Comparison of ENCODE assay signal across 21 cellular contexts in the genomic region with DNA sequence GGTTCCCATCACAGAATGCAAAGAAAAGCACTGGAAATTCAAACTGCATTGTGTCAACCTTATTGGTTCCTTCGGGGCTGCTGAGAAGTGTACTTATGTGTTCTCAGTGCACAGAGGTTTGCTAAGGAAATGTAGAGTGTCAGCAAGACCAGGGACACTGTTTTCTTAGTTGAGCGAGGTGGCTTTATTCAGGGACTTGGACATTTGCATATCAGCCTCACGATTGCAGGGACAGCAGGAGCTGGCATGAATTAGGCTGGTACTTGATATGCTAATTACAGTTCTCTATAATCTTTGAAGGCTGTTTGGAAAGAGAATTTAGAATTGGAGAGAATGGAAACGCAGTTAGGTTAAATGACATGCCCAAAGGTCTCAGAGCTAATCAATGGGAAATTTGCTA.
"Had no signal": no experiment of that assay in that cellular context is flagged by ENCODE, and none has a peak within 500 bp of the region (broad histone marks: within the 10 kb centered on the region; RNA-seq: fewer than 3 reads in every experiment).

No MANE protein-coding gene starts in this region.

- H3K36me3 Mint-ChIP-seq: activated naive CD8-positive, alpha-beta T cell treated with anti-CD3 and anti-CD28 coated beads for 36 hours; memory B cell; natural killer cell treated with Interleukin-12 subunit alpha and Interleukin-12 subunit beta and Interleukin-15 and Interleukin-18, amount 100 ng/mL, for 72 hours; stimulated activated memory B cell treated with anti-CD40 and anti-IgM and Interleukin-4, amounts not matched to agents 10 μg/mL and 1 μg/mL and 100 μg/mL, for 72 hours had no signal

- H3K4me1 ChIP-seq: left lung, right atrium auricular region had no signal

- H3K27me3 Mint-ChIP-seq: activated naive CD8-positive, alpha-beta T cell treated with anti-CD3 and anti-CD28 coated beads for 36 hours; stimulated activated memory B cell treated with anti-CD40 and anti-IgM and Interleukin-4, amounts not matched to agents 10 μg/mL and 1 μg/mL and 100 μg/mL, for 72 hours had no signal

- H2AFZ ChIP-seq: hepatocyte had no signal

- H3K4me3 ChIP-seq: coronary artery, hepatocyte, left lung, right atrium auricular region, thyroid gland, vagina had no signal

- H3K27me3 ChIP-seq: brain microvascular endothelial cell, hepatocyte, left lung, right atrium auricular region, thyroid gland, vagina had no signal

- H3K9me3 ChIP-seq: left lung, right atrium auricular region, thyroid gland, vagina had no signal

- H3K27ac Mint-ChIP-seq: activated CD4-positive, alpha-beta T cell treated with anti-CD3 and anti-CD28 coated beads, Interleukin-2, amount 10 ng/mL, durations not matched to agents 24 days and 14 days; activated naive CD8-positive, alpha-beta T cell treated with anti-CD3 and anti-CD28 coated beads for 36 hours; activated T-cell treated with anti-CD3 and anti-CD28 coated beads, Interleukin-2, amount 50 U/mL, for 72 hours; memory B cell; natural killer cell treated with Interleukin-12 subunit alpha and Interleukin-12 subunit beta and Interleukin-15 and Interleukin-18, amount 100 ng/mL, for 72 hours; stimulated activated memory B cell treated with anti-CD40 and anti-IgM and Interleukin-4, amounts not matched to agents 10 μg/mL and 1 μg/mL and 100 μg/mL, for 72 hours had no signal

- H3K27ac ChIP-seq: brain microvascular endothelial cell, coronary artery, hepatocyte, left lung, right atrium auricular region, thyroid gland had no signal

- H3K9me3 Mint-ChIP-seq: activated CD4-positive, alpha-beta T cell treated with anti-CD3 and anti-CD28 coated beads, Interleukin-2, amount 10 ng/mL, durations not matched to agents 24 days and 14 days; activated naive CD8-positive, alpha-beta T cell treated with anti-CD3 and anti-CD28 coated beads for 36 hours; activated T-cell treated with anti-CD3 and anti-CD28 coated beads, Interleukin-2, amount 50 U/mL, for 72 hours; central memory CD8-positive, alpha-beta T cell; memory B cell; natural killer cell treated with Interleukin-12 subunit alpha and Interleukin-12 subunit beta and Interleukin-15 and Interleukin-18, amount 100 ng/mL, for 72 hours; stimulated activated memory B cell treated with anti-CD40 and anti-IgM and Interleukin-4, amounts not matched to agents 10 μg/mL and 1 μg/mL and 100 μg/mL, for 72 hours had no signal

- H3K36me3 ChIP-seq: brain microvascular endothelial cell, left lung, right atrium auricular region, thyroid gland, vagina had no signal

- FAIRE-seq: kidney, TTC549 had no signal

- H3K4me1 Mint-ChIP-seq: activated CD4-positive, alpha-beta T cell treated with anti-CD3 and anti-CD28 coated beads, Interleukin-2, amount 10 ng/mL, durations not matched to agents 24 days and 14 days; activated naive CD8-positive, alpha-beta T cell treated with anti-CD3 and anti-CD28 coated beads for 36 hours; central memory CD8-positive, alpha-beta T cell; memory B cell; stimulated activated memory B cell treated with anti-CD40 and anti-IgM and Interleukin-4, amounts not matched to agents 10 μg/mL and 1 μg/mL and 100 μg/mL, for 72 hours had no signal

- DNase-seq: activated CD4-positive, alpha-beta T cell treated with anti-CD3 and anti-CD28 coated beads, Interleukin-2, amount 10 ng/mL, durations not matched to agents 24 days and 14 days; activated CD4-positive, CD25-positive, alpha-beta regulatory T cell; activated CD8-positive, alpha-beta memory T cell treated with anti-CD3 and anti-CD28 coated beads, Interleukin-2, amount 50 U/mL, for 48 hours; activated gamma-delta T cell; activated naive CD8-positive, alpha-beta T cell treated with anti-CD3 and anti-CD28 coated beads for 36 hours; activated T-cell treated with anti-CD3 and anti-CD28 coated beads, Interleukin-2, amount 50 U/mL, for 72 hours; brain microvascular endothelial cell; kidney; left lung; nucleus accumbens; stimulated activated CD4-positive, alpha-beta T cell treated with anti-CD3 and anti-CD28 coated beads, Interleukin-2, amount 100 ng/mL, for 48 hours; thyroid gland had no signal

- H3K79me2 ChIP-seq: hepatocyte had no signal

- H3K4me2 ChIP-seq: hepatocyte had no signal

- ATAC-seq: activated T-cell treated with anti-CD3 and anti-CD28 coated beads, Interleukin-2, amount 50 U/mL, for 72 hours; left lung; natural killer cell treated with Interleukin-12 subunit alpha and Interleukin-12 subunit beta and Interleukin-15 and Interleukin-18, amount 100 ng/mL, for 72 hours; stimulated activated memory B cell treated with anti-CD40 and anti-IgM and Interleukin-4, amounts not matched to agents 10 μg/mL and 1 μg/mL and 100 μg/mL, for 72 hours had no signal

- H3K4me3 Mint-ChIP-seq: activated CD4-positive, alpha-beta T cell treated with anti-CD3 and anti-CD28 coated beads, Interleukin-2, amount 10 ng/mL, durations not matched to agents 24 days and 14 days; activated naive CD8-positive, alpha-beta T cell treated with anti-CD3 and anti-CD28 coated beads for 36 hours; activated T-cell treated with anti-CD3 and anti-CD28 coated beads, Interleukin-2, amount 50 U/mL, for 72 hours; central memory CD8-positive, alpha-beta T cell; memory B cell; natural killer cell treated with Interleukin-12 subunit alpha and Interleukin-12 subunit beta and Interleukin-15 and Interleukin-18, amount 100 ng/mL, for 72 hours; stimulated activated memory B cell treated with anti-CD40 and anti-IgM and Interleukin-4, amounts not matched to agents 10 μg/mL and 1 μg/mL and 100 μg/mL, for 72 hours had no signal
